13 cellular contexts compared by ENCODE assay signal in the genomic region with DNA sequence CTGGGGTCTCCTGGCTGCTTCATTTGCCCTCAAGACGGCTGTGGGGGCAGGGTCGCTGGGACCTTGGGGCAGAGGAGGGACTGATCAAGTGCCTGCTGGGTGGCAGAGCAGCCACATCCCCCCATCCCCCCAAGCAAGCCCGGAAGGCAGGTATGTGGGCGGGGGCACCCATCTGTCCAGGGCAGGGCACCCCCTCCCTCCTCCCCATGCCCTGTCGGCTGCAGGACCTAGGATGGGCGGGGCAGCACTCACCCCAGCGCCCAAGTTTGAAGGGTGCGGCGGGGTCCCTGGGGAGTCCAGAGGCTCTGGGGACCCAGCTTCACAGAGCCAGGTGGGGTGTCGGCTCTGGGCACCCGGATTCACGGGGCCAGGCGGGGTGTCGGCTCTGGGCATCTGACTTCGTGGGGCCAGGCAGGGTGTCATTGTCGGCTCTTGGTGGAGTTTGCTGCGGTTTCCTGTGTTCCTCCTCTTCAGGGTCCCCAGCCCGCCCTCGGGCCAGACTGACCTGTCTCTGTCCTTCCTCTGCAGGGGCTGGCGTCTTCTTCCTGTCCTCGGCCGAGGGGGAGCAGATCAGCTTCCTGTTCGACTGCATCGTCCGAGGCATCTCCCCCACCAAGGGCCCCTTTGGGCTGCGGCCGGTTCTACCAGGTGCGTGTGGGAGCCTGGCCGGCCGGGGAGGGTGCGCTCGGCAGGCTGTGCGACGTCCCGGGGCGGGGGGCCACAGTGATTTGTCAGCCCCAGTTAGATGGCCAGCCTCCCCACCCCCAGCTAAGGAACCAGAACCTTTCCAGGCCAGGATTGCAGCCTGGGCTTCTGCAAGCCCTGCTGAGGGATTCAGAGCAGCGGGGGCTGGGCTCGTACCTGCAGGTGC. TPM values are rescaled to one million over a fixed set of nuclear protein-coding genes. Genes with fewer than 3 reads are reported as not detected.
DNase-seq lines count a peak whose midpoint lies in the region; ATAC-seq and TF ChIP-seq lines count a peak whose summit lies in the region.
"Had no signal": no experiment of that assay in that cellular context is flagged by ENCODE, and none has a peak within 500 bp of the region (broad histone marks: within the 10 kb centered on the region; RNA-seq: fewer than 3 reads in every experiment).

No MANE protein-coding gene starts in this region.

- H3K27ac ChIP-seq in RWPE2 (ENCODE audit: poor library complexity, severe bottlenecking) (peak overlapping the region; percentile 83), tibial artery (peak overlapping the region; percentile 55 to 87)
- H3K27ac ChIP-seq: neutrophil had no signal

- H3K27ac Mint-ChIP-seq in chondrocyte (ENCODE audit: unreplicated experiment), result no peak overlapping the region

- H3K27me3 Mint-ChIP-seq in activated T-cell treated with anti-CD3 and anti-CD28 coated beads, Interleukin-2, amount 50 U/mL, for 4 hours (ENCODE audit: low read depth), result peaks cover 39% of the 10 kb centered on the region
- H3K27me3 Mint-ChIP-seq in chondrocyte (ENCODE audit: low read depth), result peaks cover 4% of the 10 kb centered on the region

- intact Hi-C loops in tibial artery (cut with DNase I; ENCODE audit: low total_unique reads), result no loop called here

- H3K4me3 Mint-ChIP-seq in activated T-cell treated with anti-CD3 and anti-CD28 coated beads, Interleukin-2, amount 50 U/mL, for 4 hours, result peak overlapping the region; percentile 50
- no peak overlapping the region for H3K4me3 Mint-ChIP-seq in chondrocyte (ENCODE audit: unreplicated experiment)

- peaks cover 8% of the 10 kb centered on the region for H3K4me1 ChIP-seq in RWPE2 (ENCODE audit: insufficient read depth, poor library complexity, severe bottlenecking)
- H3K4me1 ChIP-seq in tibial artery, result peaks cover 0 to 55% (median 28%) of the 10 kb centered on the region in 4 donors

- no peak for ATAC-seq in activated T-cell treated with anti-CD3 and anti-CD28 coated beads, Interleukin-2, amount 50 U/mL, for 4 hours
- peak; percentile 38 for ATAC-seq in RWPE2 (ENCODE audit: low read depth)
- ATAC-seq in HG03045 (IDR thresholded peaks at IDR 0.05; ENCODE audit: unreplicated experiment), result no peak
- ATAC-seq: K562 had no signal

- H3K4me3 ChIP-seq in RWPE2 (ENCODE audit: severe bottlenecking) (peak overlapping the region; percentile 33), tibial artery (no peak overlapping the region)
- H3K4me3 ChIP-seq: K562 had no signal

- H3K9me3 ChIP-seq in RWPE2 (ENCODE audit: severe bottlenecking) (no peaks in the 10 kb centered on the region), tibial artery (no peaks in the 10 kb centered on the region)
- H3K9me3 ChIP-seq: neutrophil had no signal

- no peak for DNase-seq in activated T-cell treated with anti-CD3 and anti-CD28 coated beads, Interleukin-2, amount 50 U/mL, for 4 hours
- DNase-seq in activated T-cell treated with anti-CD3 and anti-CD28 coated beads, Interleukin-2, amount 50 U/mL, for 1 hour, result no peak
- DNase-seq in RWPE2 (ENCODE audit: low spot score) (no peak), kidney tubule cell (ENCODE audit: low spot score) (peak; percentile 41), tibial artery (no peak), globus pallidus (ENCODE audit: low spot score) (no peak), chondrocyte (ENCODE audit: low spot score) (no peak)
- DNase-seq: activated gamma-delta T cell, NCI-H774 had no signal

- no peaks in the 10 kb centered on the region for H3K36me3 Mint-ChIP-seq in activated T-cell treated with anti-CD3 and anti-CD28 coated beads, Interleukin-2, amount 50 U/mL, for 4 hours (ENCODE audit: insufficient read depth)
- no peaks in the 10 kb centered on the region for H3K36me3 Mint-ChIP-seq in chondrocyte (ENCODE audit: low read depth)

- TF ChIP-seq CTCF in RWPE2 (IDR thresholded peaks at IDR 0.05; ENCODE audit: poor library complexity, severe bottlenecking) (no peak), tibial artery (IDR thresholded peaks at IDR 0.05) (no peak), chondrocyte (IDR thresholded peaks at IDR 0.05) (no peak)

- peaks cover 2% of the 10 kb centered on the region for H3K4me1 Mint-ChIP-seq in activated T-cell treated with anti-CD3 and anti-CD28 coated beads, Interleukin-2, amount 50 U/mL, for 4 hours (ENCODE audit: low read depth)
- H3K4me1 Mint-ChIP-seq in chondrocyte (ENCODE audit: low read depth), result peaks cover 2% of the 10 kb centered on the region

- H3K9me3 Mint-ChIP-seq in activated T-cell treated with anti-CD3 and anti-CD28 coated beads, Interleukin-2, amount 50 U/mL, for 4 hours, result no peaks in the 10 kb centered on the region
- no peaks in the 10 kb centered on the region for H3K9me3 Mint-ChIP-seq in chondrocyte (ENCODE audit: low read depth)

- H3K27me3 ChIP-seq in RWPE2 (ENCODE audit: insufficient read depth, poor library complexity, severe bottlenecking), result no peaks in the 10 kb centered on the region
- H3K27me3 ChIP-seq in tibial artery, result peaks cover 0 to 8% of the 10 kb centered on the region in 2 donors

- H3K36me3 ChIP-seq in RWPE2 (ENCODE audit: low read depth) (no peaks in the 10 kb centered on the region), tibial artery (no peaks in the 10 kb centered on the region)
- H3K36me3 ChIP-seq: neutrophil had no signal

RNA-seq across cellular contexts. Expression of gene DOK7, which starts 22.1 kb away (rescaled TPM):
- not detected for total RNA-seq in activated T-cell treated with anti-CD3 and anti-CD28 coated beads, Interleukin-2, amount 50 U/mL, for 4 hours
- 0.37 TPM in 1 of 3 replicates, not detected in the others for total RNA-seq in chondrocyte
- total RNA-seq: K562 had no signal

RNA-seq across cellular contexts. Expression of gene HGFAC, which starts 43.5 kb away (rescaled TPM):
- total RNA-seq in activated T-cell treated with anti-CD3 and anti-CD28 coated beads, Interleukin-2, amount 50 U/mL, for 4 hours, result under 1 TPM in 1 of 3 donors, not detected in 2; 0.11 TPM
- total RNA-seq in chondrocyte, result 0.28 to 0.36 TPM (median 0.35 TPM) in 3 replicates
- total RNA-seq: K562, ureter had no signal

RNA-seq across cellular contexts. Expression of gene LRPAP1, which starts 47.0 kb away (rescaled TPM):
- 100 to 1,000 TPM; 111 to 145 (median 118) TPM for total RNA-seq in activated T-cell treated with anti-CD3 and anti-CD28 coated beads, Interleukin-2, amount 50 U/mL, for 4 hours
- total RNA-seq in chondrocyte, result 135 to 142 TPM (median 142 TPM) in 3 replicates
